ENCODE assay signal across 8 cellular contexts in genomic region chr16:18401851-18402657, GRCh38.
DNase-seq lines count a peak whose midpoint lies in the region; ATAC-seq, FAIRE-seq and TF ChIP-seq lines count a peak whose summit lies in the region.
"Not testable (repeated sequence)": the region's sequence is repeated elsewhere in the genome, so short reads cannot be mapped to it uniquely, and the experiment has no call there.

No MANE protein-coding gene starts in this region.

- H3K79me2 ChIP-seq in HepG2 (ENCODE audit: insufficient read depth, low read length) = not testable (repeated sequence)

- not testable (repeated sequence) for H3K4me2 ChIP-seq in A549; HepG2 (ENCODE audit: low read depth, low read length)

- not testable (repeated sequence) for H4K20me1 ChIP-seq in HepG2 (ENCODE audit: insufficient read depth, low read length)

- TF ChIP-seq POLR2A in A549 (IDR thresholded peaks at IDR 0.05; ENCODE audit: low read length); HepG2 (IDR thresholded peaks at IDR 0.05; ENCODE audit: insufficient read depth in 1 of 2, low read depth in 2 of 2, low read length in 2 of 2); gastrocnemius medialis (IDR thresholded peaks at IDR 0.05): not testable (repeated sequence)

- not testable (repeated sequence) for TF ChIP-seq RAD21 in A549 (conservative IDR thresholded peaks at IDR 0.05 in 1 of 2, IDR thresholded peaks at IDR 0.05 in 1 of 2); HepG2 (CRISPR knock-in tag; IDR thresholded peaks at IDR 0.05)

- H2AFZ ChIP-seq in HepG2 (ENCODE audit: low read length) = not testable (repeated sequence)

- H3K4me3 ChIP-seq in A549; HepG2 (replicated peaks in 1 of 3; ENCODE audit: insufficient read depth in 1 of 3, low read depth in 2 of 3, low read length in 3 of 3); gastrocnemius medialis: not testable (repeated sequence)

- H3K36me3 ChIP-seq in HepG2 (replicated peaks in 1 of 2; ENCODE audit: control insufficient read depth in 1 of 2, insufficient read depth in 2 of 2, low read length in 2 of 2); gastrocnemius medialis: not testable (repeated sequence)

- in situ Hi-C loops in HepG2 (cut with HindIII; ENCODE audit: extremely low pct_ligation_motif_present, low pct_unique_long_range_greater_than_20kb); gastrocnemius medialis (cut with MboI; ENCODE audit: low sequenced_read_pairs in 4 of 4): not testable (repeated sequence)

- not testable (repeated sequence) for H3K4me3 Mint-ChIP-seq in activated B cell treated with CpG ODN at 0.5 μM for 24 hours; central memory CD8-positive, alpha-beta T cell

- H3K9me3 ChIP-seq in A549; HepG2 (ENCODE audit: low read length); gastrocnemius medialis: not testable (repeated sequence)

- POLR2A ChIA-PET in A549 (lab: Yijun Ruan, JAX); activated B cell treated with CpG ODN at 0.5 μM for 24 hours (lab: Charles Lee); HepG2 (lab: Yijun Ruan, JAX): not testable (repeated sequence)

- not testable (repeated sequence) for TF ChIP-seq CTCF in A549 (IDR thresholded peaks at IDR 0.05); activated B cell treated with CpG ODN at 0.5 μM for 24 hours (IDR thresholded peaks at IDR 0.05); HepG2 (CRISPR knock-in tag; IDR thresholded peaks at IDR 0.05); gastrocnemius medialis (IDR thresholded peaks at IDR 0.05 in 4 of 5, conservative IDR thresholded peaks at IDR 0.05 in 1 of 5)

- not testable (repeated sequence) for H3K27me3 ChIP-seq in HepG2 (ENCODE audit: control insufficient read depth in 1 of 2, insufficient read depth in 2 of 2, low read length in 2 of 2); gastrocnemius medialis

- intact Hi-C loops in activated B cell treated with CpG ODN at 0.5 μM for 24 hours (cut with micrococcal nuclease); HepG2 (cut with micrococcal nuclease; ENCODE audit: unreplicated experiment); gastrocnemius medialis (cut with DNase I; ENCODE audit: low total_unique reads): not testable (repeated sequence)

- H3K4me1 Mint-ChIP-seq in activated B cell treated with CpG ODN at 0.5 μM for 24 hours; central memory CD8-positive, alpha-beta T cell: not testable (repeated sequence)

- no CpG with 5 or more reads among the region's 88 CpGs for WGBS in A549 (ENCODE audit: missing lambda C conversion rate)
- no CpG with 5 or more reads among the region's 88 CpGs for WGBS in HepG2 (ENCODE audit: low lambda C conversion rate)

- CTCF ChIA-PET in A549 (lab: Yijun Ruan, JAX); activated B cell treated with CpG ODN at 0.5 μM for 24 hours (lab: Charles Lee); HepG2 (lab: Yijun Ruan, JAX; ENCODE audit: low intra/inter-chr PET ratio, low total read pairs): not testable (repeated sequence)

- H3K9me3 Mint-ChIP-seq in activated B cell treated with CpG ODN at 0.5 μM for 24 hours; central memory CD8-positive, alpha-beta T cell: not testable (repeated sequence)

- not testable (repeated sequence) for H3K9ac ChIP-seq in HepG2 (ENCODE audit: insufficient read depth, low read depth, low read length)

- not testable (repeated sequence) for H3K27ac ChIP-seq in A549; HepG2 (ENCODE audit: extremely low read length, insufficient read depth, low read length); gastrocnemius medialis

- not testable (repeated sequence) for H3K27me3 Mint-ChIP-seq in activated B cell treated with CpG ODN at 0.5 μM for 24 hours; central memory CD8-positive, alpha-beta T cell

- peak; percentile 94 to 100 for ATAC-seq in A549
- ATAC-seq in GM19463 (IDR thresholded peaks at IDR 0.05; ENCODE audit: unreplicated experiment) = peak; percentile 47
- peak; percentile 74 for ATAC-seq in HG02678 (IDR thresholded peaks at IDR 0.05; ENCODE audit: unreplicated experiment)
- peak; percentile 46 for ATAC-seq in HG03469 (IDR thresholded peaks at IDR 0.05; ENCODE audit: unreplicated experiment)
- ATAC-seq in activated B cell treated with CpG ODN at 0.5 μM for 24 hours (ENCODE audit: low read depth) = peak; percentile 90
- ATAC-seq in central memory CD8-positive, alpha-beta T cell (replicated peaks; ENCODE audit: extremely low read depth, poor library complexity, severe bottlenecking) = peak; percentile 86
- peak; percentile 91 for ATAC-seq in HepG2
- ATAC-seq in gastrocnemius medialis = peak; percentile 58 to 91

- not testable (repeated sequence) for H3K36me3 Mint-ChIP-seq in activated B cell treated with CpG ODN at 0.5 μM for 24 hours (ENCODE audit: low read depth); central memory CD8-positive, alpha-beta T cell (ENCODE audit: insufficient read depth)

- not testable (repeated sequence) for H3K4me1 ChIP-seq in A549; HepG2 (ENCODE audit: insufficient read depth, low read length); gastrocnemius medialis

- TF ChIP-seq EP300 in A549 (IDR thresholded peaks at IDR 0.05); HepG2 (IDR thresholded peaks at IDR 0.05; ENCODE audit: low read depth in 2 of 2, low read length in 2 of 2); HepG2 (CRISPR knock-in tag; IDR thresholded peaks at IDR 0.05; ENCODE audit: borderline replicate concordance): not testable (repeated sequence)

- not testable (repeated sequence) for BruUV-seq in HepG2 (replicated peaks; lab: Mats Ljungman, UMichigan)

- FAIRE-seq in A549 (lab: Jason Lieb, UNC); HepG2 (lab: Jason Lieb, UNC): not testable (repeated sequence)

- DNase-seq in A549 (ENCODE audit: low read depth in 1 of 2, low spot score in 1 of 2); activated B cell treated with CpG ODN at 0.5 μM for 24 hours; central memory CD8-positive, alpha-beta T cell (ENCODE audit: low spot score in 2 of 2); HepG2 (ENCODE audit: low spot score); gastrocnemius medialis: not testable (repeated sequence)

- H3K27ac Mint-ChIP-seq in activated B cell treated with CpG ODN at 0.5 μM for 24 hours; central memory CD8-positive, alpha-beta T cell (ENCODE audit: low read depth): not testable (repeated sequence)

Comparison
In these comparisons a context has a peak if more than half of its experiments do, and no peak if none do; other contexts are left out.
1. ATAC-seq: peak in every context shown above with its lines; median percentile 97 in A549; 91 in HepG2; 90 in activated B cell treated with CpG ODN at 0.5 μM for 24 hours; 86 in central memory CD8-positive, alpha-beta T cell; 74 in gastrocnemius medialis; 74 in HG02678; 47 in GM19463; 46 in HG03469.